8 cellular contexts compared by ENCODE assay signal in genomic region chr14:96275182-96276112, GRCh38. TPM values are rescaled to one million over a fixed set of nuclear protein-coding genes. Genes with fewer than 3 reads are reported as not detected.
DNase-seq lines count a peak whose midpoint lies in the region; ATAC-seq and TF ChIP-seq lines count a peak whose summit lies in the region.

No MANE protein-coding gene starts in this region.

- BruUV-seq in OCI-LY7 (replicated peaks; lab: Mats Ljungman, UMichigan): no TSS peak

- no peak overlapping the region for H3K4me3 ChIP-seq in CD8-positive, alpha-beta memory T cell (ENCODE audit: low read length)
- no peak overlapping the region for H3K4me3 ChIP-seq in OCI-LY7 (ENCODE audit: low read depth, low read length, poor library complexity, severe bottlenecking)
- no peak overlapping the region for H3K4me3 ChIP-seq in fibroblast of the aortic adventitia (ENCODE audit: low read depth, low read length)
- no peak overlapping the region for H3K4me3 ChIP-seq in suprapubic skin

- H3K4me3 Mint-ChIP-seq in CD8-positive, alpha-beta memory T cell: no peak overlapping the region

- no peak overlapping the region for H3K27ac ChIP-seq in CD8-positive, alpha-beta memory T cell (ENCODE audit: low read depth, low read length)
- no peak overlapping the region for H3K27ac ChIP-seq in OCI-LY7 (ENCODE audit: low read depth, low read length, poor library complexity, severe bottlenecking)
- H3K27ac ChIP-seq in suprapubic skin: no peak overlapping the region

- H3K36me3 Mint-ChIP-seq in CD8-positive, alpha-beta memory T cell: peaks cover 5 to 14% (median 5%) of the 10 kb centered on the region in 3 donors

- H3K79me2 ChIP-seq in OCI-LY7 (ENCODE audit: insufficient read depth, low read depth, low read length): no peaks in the 10 kb centered on the region

- H3K9me2 ChIP-seq in OCI-LY7 (ENCODE audit: insufficient read depth, low read length): no peaks in the 10 kb centered on the region

- CTCF ChIA-PET in CD8-positive, alpha-beta memory T cell (lab: Charles Lee): no interaction called here
- CTCF ChIA-PET in OCI-LY7 (lab: Charles Lee; ENCODE audit: unreplicated experiment): interaction anchor here (0.6 to 0.9 kb wide), 2 partner anchors 70 to 175 kb away, joined by 3 read pairs; no protein-coding TSS in a partner anchor

- H3K27me3 Mint-ChIP-seq in CD8-positive, alpha-beta memory T cell: peaks cover 0 to 3% of the 10 kb centered on the region in 2 donors

- DNase-seq in CD8-positive, alpha-beta memory T cell: peak; percentile 13 to 54 (median 35)
- peak; percentile 63 for DNase-seq in HPDE6-E6E7 (ENCODE audit: extremely low spot score)
- peak; percentile 61 for DNase-seq in OCI-LY7 (ENCODE audit: low spot score)
- peak; percentile 41 for DNase-seq in activated T-helper 1 cell treated with Interleukin-2 at 50 U/mL for 16 hours (ENCODE audit: low read depth)
- DNase-seq in fibroblast of the aortic adventitia (ENCODE audit: low read depth): peak; percentile 82
- peak; percentile 25 for DNase-seq in occipital lobe (lab: John Stamatoyannopoulos, UW)
- DNase-seq in suprapubic skin (ENCODE audit: low spot score in 2 of 2): peak in 1 of 2 donors; percentile 83

- H3K4me1 ChIP-seq in CD8-positive, alpha-beta memory T cell (ENCODE audit: insufficient read depth, low read length): no peaks in the 10 kb centered on the region
- H3K4me1 ChIP-seq in OCI-LY7 (ENCODE audit: insufficient read depth, low read length, poor library complexity, severe bottlenecking) (no peaks in the 10 kb centered on the region), suprapubic skin (peaks cover 35% of the 10 kb centered on the region)

- intact Hi-C loops in OCI-LY7 (cut with micrococcal nuclease; ENCODE audit: unreplicated experiment): loop anchor here (1.0 to 10.0 kb wide), 4 partner anchors 175 to 711 kb away; no protein-coding TSS in a partner anchor

- no peaks in the 10 kb centered on the region for H3K27me3 ChIP-seq in CD8-positive, alpha-beta memory T cell (ENCODE audit: insufficient read depth, low read length, poor library complexity, severe bottlenecking)
- H3K27me3 ChIP-seq in suprapubic skin: no peaks in the 10 kb centered on the region

- peak; percentile 95 for TF ChIP-seq CTCF in OCI-LY7 (conservative IDR thresholded peaks at IDR 0.05; ENCODE audit: low read length)
- TF ChIP-seq CTCF in fibroblast of the aortic adventitia (IDR thresholded peaks at IDR 0.05; ENCODE audit: insufficient read depth, low read length): peak; percentile 97
- peak; percentile 90 to 93 for TF ChIP-seq CTCF in suprapubic skin (IDR thresholded peaks at IDR 0.05)

- peaks cover 4% of the 10 kb centered on the region for H3K9me3 ChIP-seq in CD8-positive, alpha-beta memory T cell (ENCODE audit: low read length)
- H3K9me3 ChIP-seq in OCI-LY7 (ENCODE audit: low read length) (peaks cover 6% of the 10 kb centered on the region; the same call in 1 of the 2 replicates), suprapubic skin (peaks cover 11% of the 10 kb centered on the region)

- no peak for TF ChIP-seq POLR2A in suprapubic skin (IDR thresholded peaks at IDR 0.05)

- WGBS in suprapubic skin: 12% methylated on average over 16 of the region's 16 CpGs

- H2AFZ ChIP-seq in OCI-LY7 (ENCODE audit: low read length): no peak overlapping the region

- no peak for ATAC-seq in GM19467 (IDR thresholded peaks at IDR 0.05; ENCODE audit: unreplicated experiment)

- no peaks in the 10 kb centered on the region for H3K36me3 ChIP-seq in CD8-positive, alpha-beta memory T cell (ENCODE audit: insufficient read depth, low read length)
- H3K36me3 ChIP-seq in OCI-LY7 (ENCODE audit: insufficient read depth, low read length) (no peaks in the 10 kb centered on the region), suprapubic skin (no peaks in the 10 kb centered on the region)

- H3K4me2 ChIP-seq in OCI-LY7 (ENCODE audit: low read length): no peak overlapping the region

- POLR2A ChIA-PET in CD8-positive, alpha-beta memory T cell (lab: Charles Lee): no interaction called here
- POLR2A ChIA-PET in OCI-LY7 (lab: Charles Lee): no interaction called here

- no peaks in the 10 kb centered on the region for H4K20me1 ChIP-seq in OCI-LY7 (ENCODE audit: insufficient read depth, low read length)

- TF ChIP-seq EP300 in suprapubic skin (IDR thresholded peaks at IDR 0.05): no peak

- H3K27ac Mint-ChIP-seq in CD8-positive, alpha-beta memory T cell: no peak overlapping the region

- H3K9me3 Mint-ChIP-seq in CD8-positive, alpha-beta memory T cell: peaks cover 3 to 20% (median 10%) of the 10 kb centered on the region in 5 donors

- no peaks in the 10 kb centered on the region for H3K4me1 Mint-ChIP-seq in CD8-positive, alpha-beta memory T cell

RNA-seq across cellular contexts. Expression of gene BDKRB1, which starts 19.4 kb away (rescaled TPM):
- total RNA-seq in CD8-positive, alpha-beta memory T cell: not detected
- polyA plus RNA-seq in CD8-positive, alpha-beta memory T cell: not detected
- total RNA-seq in OCI-LY7 (2014; rRNA removed; shearing (Covaris generic)): not detected in 2 replicates
- total RNA-seq in OCI-LY7 (2022): not detected in 2 replicates
- 6.9 TPM in 1 of 2 replicates, not detected in the other for total RNA-seq in fibroblast of the aortic adventitia (ENCODE audit: low replicate concordance)
- not detected for total RNA-seq in occipital lobe
- 1 to 10 TPM; 2.6 to 6.5 (median 4.1) TPM for total RNA-seq in suprapubic skin
